ENCODE assay signal across 1 cellular context in genomic region chr20:50196248-50196647, GRCh38.
A peak's percentile ranks its signal among the peaks of the same experiment; 100 is the strongest.
TF ChIP-seq lines count a peak whose summit lies in the region.

No MANE protein-coding gene starts in this region.

TF ChIP-seq in HepG2, 621 proteins besides CTCF, POLR2A, EP300 and RAD21 (continues in another document):
- TF ChIP-seq NFYC (CRISPR knock-in tag; IDR thresholded peaks at IDR 0.05) (no peak), ZSCAN25 (CRISPR knock-in tag; IDR thresholded peaks at IDR 0.05) (0 out of 2 replicates have a peak, but pooled peaks have one; percentile 36), ATAD3A (CRISPR knock-in tag; IDR thresholded peaks at IDR 0.05) (no peak), NRL (CRISPR knock-in tag; IDR thresholded peaks at IDR 0.05; ENCODE audit: borderline replicate concordance) (no peak), ZKSCAN8 (CRISPR knock-in tag; IDR thresholded peaks at IDR 0.05; ENCODE audit: borderline replicate concordance) (no peak), ZNF615 (CRISPR knock-in tag; IDR thresholded peaks at IDR 0.05; ENCODE audit: borderline replicate concordance) (no peak), FOXO1 (CRISPR knock-in tag; IDR thresholded peaks at IDR 0.05) (no peak), ARID4A (CRISPR knock-in tag; IDR thresholded peaks at IDR 0.05; ENCODE audit: borderline replicate concordance) (no peak), LBX2 (CRISPR knock-in tag; IDR thresholded peaks at IDR 0.05; ENCODE audit: borderline replicate concordance) (no peak), AHDC1 (CRISPR knock-in tag; IDR thresholded peaks at IDR 0.05; ENCODE audit: borderline replicate concordance) (no peak), HDAC1 (CRISPR knock-in tag; IDR thresholded peaks at IDR 0.05) (no peak), CCDC6 (CRISPR knock-in tag; IDR thresholded peaks at IDR 0.05) (peak; percentile 36; the same call in 1 of the 2 replicates), CEBPZ (IDR thresholded peaks at IDR 0.05; ENCODE audit: low read length) (no peak), ZNF792 (CRISPR knock-in tag; IDR thresholded peaks at IDR 0.05) (no peak), RBM39 (IDR thresholded peaks at IDR 0.05; ENCODE audit: low read depth, low read length, poor library complexity, severe bottlenecking) (no peak), TGIF2 (CRISPR knock-in tag; IDR thresholded peaks at IDR 0.05) (no peak), CREM (IDR thresholded peaks at IDR 0.05) (no peak), CREM (CRISPR knock-in tag; IDR thresholded peaks at IDR 0.05) (no peak), ZNF512 (CRISPR knock-in tag; IDR thresholded peaks at IDR 0.05) (no peak), ZNF512B (CRISPR knock-in tag; IDR thresholded peaks at IDR 0.05; ENCODE audit: borderline replicate concordance) (no peak), DNMT3B (CRISPR knock-in tag; conservative IDR thresholded peaks at IDR 0.05) (no peak), TERF1 (CRISPR knock-in tag; IDR thresholded peaks at IDR 0.05) (no peak), MAFG (CRISPR knock-in tag; IDR thresholded peaks at IDR 0.05) (no peak), AGO2 (optimal IDR thresholded peaks at IDR 0.05; ENCODE audit: low read depth, low read length) (peak; percentile 8), MTA1 (CRISPR knock-in tag; IDR thresholded peaks at IDR 0.05; ENCODE audit: borderline replicate concordance) (no peak), ZFAT (CRISPR knock-in tag; conservative IDR thresholded peaks at IDR 0.05) (no peak), RFX3 (CRISPR knock-in tag; IDR thresholded peaks at IDR 0.05) (no peak), ZNF672 (CRISPR knock-in tag; IDR thresholded peaks at IDR 0.05) (no peak), DRAP1 (CRISPR knock-in tag; IDR thresholded peaks at IDR 0.05) (no peak), KDM2A (CRISPR knock-in tag; IDR thresholded peaks at IDR 0.05; ENCODE audit: borderline replicate concordance, low read depth) (0 out of 2 replicates have a peak, but pooled peaks have one; percentile 5), KAT2B (IDR thresholded peaks at IDR 0.05; ENCODE audit: borderline replicate concordance, low read depth, low read length) (no peak), HOXA9 (CRISPR knock-in tag; IDR thresholded peaks at IDR 0.05; ENCODE audit: borderline replicate concordance) (no peak), ZNF382 (CRISPR knock-in tag; IDR thresholded peaks at IDR 0.05; ENCODE audit: borderline replicate concordance) (no peak), ZSCAN21 (CRISPR knock-in tag; IDR thresholded peaks at IDR 0.05; ENCODE audit: borderline replicate concordance) (no peak), MAFK (conservative IDR thresholded peaks at IDR 0.05 in 1 of 2, IDR thresholded peaks at IDR 0.05 in 1 of 2; ENCODE audit: low read length in 2 of 2) (no peak), ZFP82 (CRISPR knock-in tag; IDR thresholded peaks at IDR 0.05; ENCODE audit: borderline replicate concordance) (no peak), ZBTB14 (CRISPR knock-in tag; IDR thresholded peaks at IDR 0.05) (no peak), RBFOX2 (IDR thresholded peaks at IDR 0.05; ENCODE audit: low read depth, low read length) (no peak), MED8 (CRISPR knock-in tag; IDR thresholded peaks at IDR 0.05; ENCODE audit: insufficient replicate concordance) (no peak), NBN (conservative IDR thresholded peaks at IDR 0.05) (0 out of 2 replicates have a peak, but pooled peaks have one; percentile 31), NR2F6 (IDR thresholded peaks at IDR 0.05) (no peak), NR2F6 (CRISPR knock-in tag; IDR thresholded peaks at IDR 0.05) (no peak)
